In the genomic region with DNA sequence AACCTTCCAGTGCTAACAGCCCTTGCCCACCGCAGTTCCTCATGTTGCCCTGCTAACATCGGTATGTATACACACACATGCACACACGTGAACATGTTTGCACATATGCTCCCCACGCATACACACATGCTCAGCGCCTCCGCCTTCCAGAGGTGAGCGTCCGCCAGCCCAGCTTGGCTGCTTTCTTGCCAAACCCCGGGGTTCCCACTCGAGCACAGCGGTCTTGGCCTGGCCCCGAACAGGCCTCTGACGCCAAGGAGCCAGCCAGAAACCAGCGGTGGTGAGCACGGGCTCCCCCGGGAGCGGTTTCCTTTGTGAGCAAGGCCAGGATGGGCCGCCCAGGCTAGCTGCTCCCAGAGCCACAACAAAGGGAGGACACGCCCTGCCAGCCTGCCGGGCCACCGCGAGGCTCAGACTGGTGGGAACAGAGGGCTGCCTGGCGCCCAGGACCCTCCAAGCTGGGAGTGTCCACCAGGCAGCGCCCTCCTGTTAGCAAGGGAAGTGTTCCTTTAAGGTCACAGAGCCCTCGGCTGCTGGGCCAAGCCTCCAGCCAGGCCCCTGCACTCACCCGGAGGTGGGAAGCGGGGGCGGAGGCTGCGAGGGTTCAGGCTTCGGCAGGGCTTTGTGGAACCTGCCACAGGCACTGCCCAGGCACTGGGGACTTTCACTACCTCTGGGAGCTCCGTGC, we compare ENCODE assay signal across 8 cellular contexts.
A peak's percentile ranks its signal among the peaks of the same experiment; 100 is the strongest.
DNase-seq lines count a peak whose midpoint lies in the region; ATAC-seq, FAIRE-seq and TF ChIP-seq lines count a peak whose summit lies in the region.

No MANE protein-coding gene starts in this region.

- peak; percentile 96 for DNase-seq in DMS79 treated with DMSO at 0.1 percent for 48 hours (lab: John Stamatoyannopoulos, UW)
- no peak for DNase-seq in NT2/D1 (ENCODE audit: low read depth, low spot score)
- DNase-seq in fibroblast of the aortic adventitia (ENCODE audit: low read depth) = peak; percentile 90
- DNase-seq in pancreas = no peak
- no peak for DNase-seq in activated naive CD4-positive, alpha-beta T cell treated with Interleukin-2 at 50 U/mL for 16 hours

- H3K36me3 ChIP-seq in NT2/D1 (ENCODE audit: insufficient read depth, insufficient read length, low read length) (peaks cover 11% of the 10 kb centered on the region), pancreas (no peaks in the 10 kb centered on the region)

- FAIRE-seq in pancreas (lab: Jason Lieb, UNC) = no peak

- ATAC-seq in pancreas (peak in 3 of 4 donors; percentile 10 to 34 (median 16)), HG02763 (IDR thresholded peaks at IDR 0.05; ENCODE audit: unreplicated experiment) (no peak), HG03354 (IDR thresholded peaks at IDR 0.05; ENCODE audit: poor library complexity, severe bottlenecking, unreplicated experiment) (no peak), HG03469 (IDR thresholded peaks at IDR 0.05; ENCODE audit: unreplicated experiment) (no peak)

- no peak overlapping the region for H3K27ac ChIP-seq in pancreas

- TF ChIP-seq CTCF in fibroblast of the aortic adventitia (IDR thresholded peaks at IDR 0.05; ENCODE audit: insufficient read depth, low read length) = peak; percentile 33
- TF ChIP-seq CTCF in pancreas (IDR thresholded peaks at IDR 0.05) = no peak

- H3K4me3 ChIP-seq in NT2/D1 (ENCODE audit: insufficient read length, low read depth) = no peak overlapping the region
- H3K4me3 ChIP-seq in fibroblast of the aortic adventitia (ENCODE audit: low read depth, low read length) = no peak overlapping the region
- H3K4me3 ChIP-seq in pancreas = no peak overlapping the region

- H3K9me3 ChIP-seq in NT2/D1 (ENCODE audit: insufficient read depth, low read length) = no peaks in the 10 kb centered on the region
- no peaks in the 10 kb centered on the region for H3K9me3 ChIP-seq in pancreas

- H3K4me1 ChIP-seq in NT2/D1 (ENCODE audit: insufficient read depth, insufficient read length) (peaks cover 9% of the 10 kb centered on the region), pancreas (no peaks in the 10 kb centered on the region)

- 53 to 58% methylated on average over 30 to 31 of the region's 31 CpGs for WGBS in pancreas, 2 donors

- no peaks in the 10 kb centered on the region for H3K27me3 ChIP-seq in NT2/D1 (ENCODE audit: insufficient read depth, insufficient read length)
- H3K27me3 ChIP-seq in pancreas = no peaks in the 10 kb centered on the region

- H3K9ac ChIP-seq in NT2/D1 (ENCODE audit: insufficient read length, low read depth) = peak overlapping the region; percentile 77

- intact Hi-C loops in pancreas (cut with DNase I) = loop anchor here in 2 of 3 donors (5.0 to 10.0 kb wide), 3 partner anchors 62 to 200 kb away; partner anchors contain the start of gene ALPL (in 1 of the 2)

Comparison
In these comparisons a context has a peak if more than half of its experiments do, and no peak if none do; other contexts are left out.
1. DNase-seq: peak in DMS79 treated with DMSO at 0.1 percent for 48 hours (single experiment) and fibroblast of the aortic adventitia (single experiment); none in NT2/D1 (single experiment), pancreas (0 of 6) and activated naive CD4-positive, alpha-beta T cell treated with Interleukin-2 at 50 U/mL for 16 hours (single experiment).
2. ATAC-seq: peak in pancreas (3 of 4); none in HG02763 (single experiment), HG03354 (single experiment) and HG03469 (single experiment).